ENCODE assay signal across 21 cellular contexts in genomic region chr18:3717626-3718025, GRCh38.
"Had no signal": no experiment of that assay in that cellular context is flagged by ENCODE, and none has a peak within 500 bp of the region (broad histone marks: within the 10 kb centered on the region; RNA-seq: fewer than 3 reads in every experiment).

No MANE protein-coding gene starts in this region.

- H3K36me3 ChIP-seq: cardiac muscle cell, heart left ventricle, left ventricle myocardium inferior, transverse colon had no signal

- H3K4me3 ChIP-seq: cardiac muscle cell, heart left ventricle, left ventricle myocardium inferior, lung, mucosa of descending colon, transverse colon had no signal

- H3K4me3 Mint-ChIP-seq: activated naive CD8-positive, alpha-beta T cell; natural killer cell treated with Interleukin-12 subunit alpha and Interleukin-12 subunit beta and Interleukin-15 and Interleukin-18, amount 100 ng/mL, for 72 hours had no signal

- H3K9me3 ChIP-seq: heart left ventricle, left ventricle myocardium inferior, mucosa of descending colon, transverse colon had no signal

- ATAC-seq: heart left ventricle; mucosa of descending colon; natural killer cell treated with Interleukin-12 subunit alpha and Interleukin-12 subunit beta and Interleukin-15 and Interleukin-18, amount 100 ng/mL, for 72 hours; right cardiac atrium had no signal

- H3K4me1 ChIP-seq: left ventricle myocardium inferior had no signal

- H3K27ac ChIP-seq: cardiac muscle cell, heart left ventricle, left ventricle myocardium inferior, transverse colon had no signal

- H3K9me3 Mint-ChIP-seq: natural killer cell treated with Interleukin-12 subunit alpha and Interleukin-12 subunit beta and Interleukin-15 and Interleukin-18, amount 100 ng/mL, for 72 hours had no signal

- DNase-seq: activated CD4-positive, alpha-beta T cell treated with anti-CD3 and anti-CD28 coated beads for 48 hours; activated CD4-positive, alpha-beta T cell treated with anti-CD3 and anti-CD28 coated beads, Interleukin-2, amount 50 U/mL, for 48 hours; activated CD4-positive, CD25-positive, alpha-beta regulatory T cell; activated CD8-positive, alpha-beta memory T cell treated with anti-CD3 and anti-CD28 coated beads for 24 hours; activated effector memory CD4-positive, alpha-beta T cell treated with Interleukin-2 at 50 U/mL for 16 hours; activated naive CD4-positive, alpha-beta T cell treated with Interleukin-2 at 50 U/mL for 16 hours; anterior cingulate cortex; cortex of kidney; foreskin fibroblast; heart left ventricle; left ventricle myocardium inferior; mesendoderm; mucosa of descending colon; posterior cingulate gyrus; right cardiac atrium; stimulated activated naive CD4-positive, alpha-beta T cell; transverse colon had no signal

- H3K27ac Mint-ChIP-seq: activated naive CD8-positive, alpha-beta T cell; natural killer cell treated with Interleukin-12 subunit alpha and Interleukin-12 subunit beta and Interleukin-15 and Interleukin-18, amount 100 ng/mL, for 72 hours had no signal

- H3K27me3 ChIP-seq: heart left ventricle, transverse colon had no signal

- H3K36me3 Mint-ChIP-seq: activated naive CD8-positive, alpha-beta T cell; natural killer cell treated with Interleukin-12 subunit alpha and Interleukin-12 subunit beta and Interleukin-15 and Interleukin-18, amount 100 ng/mL, for 72 hours had no signal
